ENCODE assay signal across 18 cellular contexts in the genomic region with DNA sequence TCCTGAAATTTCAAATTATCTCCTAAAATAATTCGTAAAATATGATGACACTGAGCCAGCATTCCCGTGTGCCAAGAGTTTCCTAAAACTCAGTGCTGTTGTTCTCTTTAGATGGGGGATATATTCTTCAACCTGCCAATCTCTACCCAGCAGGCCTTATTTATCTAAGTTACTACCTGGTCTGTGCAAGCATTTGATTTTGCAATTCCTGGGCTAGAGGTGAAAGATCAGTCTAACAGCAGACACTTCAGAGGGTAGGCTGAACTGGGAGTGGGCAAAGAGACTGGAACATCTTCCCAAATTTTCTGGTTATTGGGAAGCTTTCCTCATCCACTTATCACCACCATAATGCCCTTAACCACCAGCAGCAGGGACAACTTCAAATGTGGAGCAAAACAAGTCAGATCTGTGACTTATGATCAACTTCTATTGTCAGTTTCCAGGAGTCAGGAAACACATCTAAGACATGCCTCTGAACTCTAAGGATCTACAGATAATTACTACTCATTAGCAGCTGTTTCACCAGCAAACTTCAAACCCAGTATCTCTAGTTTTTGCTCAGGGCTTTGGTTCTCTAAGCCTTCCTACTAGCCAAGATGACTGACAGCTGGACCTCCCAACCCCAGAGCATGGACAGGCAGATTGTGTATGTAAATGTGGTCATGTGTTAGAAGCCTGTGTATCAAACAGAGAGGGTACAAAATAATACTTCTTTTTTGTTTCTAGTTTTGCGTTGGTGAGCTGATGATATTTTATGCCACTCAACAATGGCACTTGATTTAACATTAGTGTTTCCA. TPM values are rescaled to one million over a fixed set of nuclear protein-coding genes. Genes with fewer than 3 reads are reported as not detected.
DNase-seq lines count a peak whose midpoint lies in the region; ATAC-seq, FAIRE-seq and TF ChIP-seq lines count a peak whose summit lies in the region.
"Had no signal": no experiment of that assay in that cellular context is flagged by ENCODE, and none has a peak within 500 bp of the region (broad histone marks: within the 10 kb centered on the region; RNA-seq: fewer than 3 reads in every experiment).

No MANE protein-coding gene starts in this region.

- DNase-seq in HTR-8/SVneo (ENCODE audit: insufficient read length, low spot score) (no peak), K562 (ENCODE audit: extremely low read depth in 1 of 4, low spot score in 3 of 4) (no peak), HepG2 (ENCODE audit: low spot score) (peak; percentile 63), erythroblast (lab: John Stamatoyannopoulos, UW) (no peak)
- DNase-seq: 8988T; CD4-positive, alpha-beta memory T cell; DMS153; DMS79; GDM1; GOT3; H7 had no signal

- peak overlapping the region; percentile 29 for H2AFZ ChIP-seq in K562 (ENCODE audit: low read depth, low read length)
- no peak overlapping the region for H2AFZ ChIP-seq in HepG2 (ENCODE audit: low read length)

- H3K9me3 ChIP-seq in K562 (replicated peaks; ENCODE audit: control insufficient read depth, insufficient read depth, low read depth, low read length), result no peaks in the 10 kb centered on the region
- H3K9me3 ChIP-seq in HepG2 (ENCODE audit: low read length), result no peaks in the 10 kb centered on the region
- H3K9me3 ChIP-seq: BLaER1 had no signal

- POLR2A ChIA-PET in K562 (lab: Yijun Ruan, JAX) (interaction anchor here (2.0 kb wide), 1 partner anchor 10 kb away, joined by 8 read pairs; no protein-coding TSS in a partner anchor), HepG2 (lab: Yijun Ruan, JAX) (interaction anchor here (1.5 to 2.1 kb wide), 2 partner anchors 11 to 16 kb away, joined by 3 to 8 read pairs; no protein-coding TSS in a partner anchor)

- peaks cover 3% of the 10 kb centered on the region for H3K9me3 Mint-ChIP-seq in activated T-helper 17 cell treated with anti-CD3 and anti-CD28 coated beads, Interleukin-2, amount 50 U/mL, for 72 hours
- H3K9me3 Mint-ChIP-seq: CD4-positive, alpha-beta memory T cell had no signal

- H3K27ac ChIP-seq in K562 (ENCODE audit: extremely low read depth, low read depth, low read length), result no peak overlapping the region
- H3K27ac ChIP-seq in HepG2 (ENCODE audit: extremely low read length, insufficient read depth, low read length), result peak overlapping the region; percentile 24
- H3K27ac ChIP-seq: BLaER1 had no signal

- ATAC-seq in K562, result peak; percentile 51; the same call in 1 of the 3 replicates
- peak; percentile 92 for ATAC-seq in HepG2
- ATAC-seq in GM21526 (IDR thresholded peaks at IDR 0.05; ENCODE audit: low FRiP score, unreplicated experiment), result no peak
- no peak for ATAC-seq in GM18870 (IDR thresholded peaks at IDR 0.05; ENCODE audit: unreplicated experiment)
- ATAC-seq in activated T-helper 17 cell treated with anti-CD3 and anti-CD28 coated beads, Interleukin-2, amount 50 U/mL, for 72 hours (replicated peaks), result no peak
- ATAC-seq: HCT116 had no signal

- no peak for TF ChIP-seq CTCF in K562 (IDR thresholded peaks at IDR 0.05 in 2 of 3, conservative IDR thresholded peaks at IDR 0.05 in 1 of 3; ENCODE audit: insufficient read depth in 2 of 3, low read depth in 1 of 3, low read length in 3 of 3)
- TF ChIP-seq CTCF in HepG2 (CRISPR knock-in tag; IDR thresholded peaks at IDR 0.05), result no peak

- H3K36me3 ChIP-seq in K562 (ENCODE audit: control insufficient read depth, insufficient read depth, low read length) (no peaks in the 10 kb centered on the region), HepG2 (replicated peaks in 1 of 2; ENCODE audit: control insufficient read depth in 1 of 2, insufficient read depth in 2 of 2, low read length in 2 of 2) (no peaks in the 10 kb centered on the region; a peak in 1 of 5 replicates)
- H3K36me3 ChIP-seq: BLaER1 had no signal

- H3K4me2 ChIP-seq in K562 (ENCODE audit: insufficient read depth, low read length) (no peak overlapping the region), HepG2 (ENCODE audit: low read depth, low read length) (peak overlapping the region; percentile 69)
- H3K4me2 ChIP-seq: BLaER1 had no signal

- H3K27me3 Mint-ChIP-seq in activated T-helper 17 cell treated with anti-CD3 and anti-CD28 coated beads, Interleukin-2, amount 50 U/mL, for 72 hours, result peaks cover 36% of the 10 kb centered on the region

- in situ Hi-C loops in K562 (cut with MboI), result no loop called here
- in situ Hi-C loops in HepG2 (cut with HindIII; ENCODE audit: extremely low pct_ligation_motif_present, low pct_unique_long_range_greater_than_20kb), result no loop called here

- H3K9ac ChIP-seq in K562 (ENCODE audit: insufficient read depth in 1 of 2, low read depth in 2 of 2, low read length in 2 of 2), result no peak overlapping the region
- no peak overlapping the region for H3K9ac ChIP-seq in HepG2 (ENCODE audit: insufficient read depth, low read depth, low read length)
- H3K9ac ChIP-seq: BLaER1 had no signal

- TF ChIP-seq EP300 in K562 (IDR thresholded peaks at IDR 0.05; ENCODE audit: low read length) (no peak), HepG2 (IDR thresholded peaks at IDR 0.05; ENCODE audit: low read depth in 2 of 2, low read length in 2 of 2) (peak in 1 of 2 experiments; percentile 84; a peak in 2 of 4 replicates), HepG2 (CRISPR knock-in tag; IDR thresholded peaks at IDR 0.05; ENCODE audit: borderline replicate concordance) (no peak; the same call in 1 of the 2 replicates)

- CTCF ChIA-PET in K562 (lab: Yijun Ruan, JAX; ENCODE audit: low intra/inter-chr PET ratio), result no interaction called here
- CTCF ChIA-PET in HepG2 (lab: Yijun Ruan, JAX; ENCODE audit: low intra/inter-chr PET ratio, low total read pairs), result no interaction called here

- H4K20me1 ChIP-seq in K562 (replicated peaks; ENCODE audit: control insufficient read depth, insufficient read depth, low read length), result no peaks in the 10 kb centered on the region
- no peaks in the 10 kb centered on the region for H4K20me1 ChIP-seq in HepG2 (ENCODE audit: insufficient read depth, low read length)
- H4K20me1 ChIP-seq: BLaER1 had no signal

- H3K4me3 ChIP-seq in K562 (no peak overlapping the region), HepG2 (replicated peaks in 1 of 3; ENCODE audit: insufficient read depth in 1 of 3, low read depth in 2 of 3, low read length in 3 of 3) (peak overlapping the region in 2 of 3 experiments; percentile 23 to 28; a peak in 2 of 6 replicates)
- H3K4me3 ChIP-seq: BLaER1 had no signal

- H3K79me2 ChIP-seq in K562 (ENCODE audit: control insufficient read depth, insufficient read depth, low read length) (no peaks in the 10 kb centered on the region), HepG2 (ENCODE audit: insufficient read depth, low read length) (no peaks in the 10 kb centered on the region)

- H3K27ac Mint-ChIP-seq in activated T-helper 17 cell treated with anti-CD3 and anti-CD28 coated beads, Interleukin-2, amount 50 U/mL, for 72 hours, result no peak overlapping the region
- H3K27ac Mint-ChIP-seq: CD14-positive monocyte; CD4-positive, alpha-beta memory T cell had no signal

- 14% methylated on average over 3 of the region's 3 CpGs for WGBS in K562 (ENCODE audit: insufficient coverage, low coverage, missing lambda C conversion rate)
- 1% methylated on average over 3 of the region's 3 CpGs for WGBS in HepG2 (ENCODE audit: low lambda C conversion rate)

- intact Hi-C loops in K562 (cut with micrococcal nuclease), result no loop called here
- intact Hi-C loops in HepG2 (cut with micrococcal nuclease; ENCODE audit: unreplicated experiment), result loop anchor here (2.0 kb wide), 1 partner anchor 15 kb away; no protein-coding TSS in a partner anchor

- no peaks in the 10 kb centered on the region for H3K36me3 Mint-ChIP-seq in activated T-helper 17 cell treated with anti-CD3 and anti-CD28 coated beads, Interleukin-2, amount 50 U/mL, for 72 hours (ENCODE audit: low read depth)
- H3K36me3 Mint-ChIP-seq: CD14-positive monocyte; CD4-positive, alpha-beta memory T cell had no signal

- BruUV-seq in K562 (replicated peaks; lab: Mats Ljungman, UMichigan) (no TSS peak), HepG2 (replicated peaks; lab: Mats Ljungman, UMichigan) (no TSS peak)

- no peak for TF ChIP-seq POLR2A in K562 (conservative IDR thresholded peaks at IDR 0.05)
- no peak for TF ChIP-seq POLR2A in HepG2 (IDR thresholded peaks at IDR 0.05; ENCODE audit: insufficient read depth in 1 of 2, low read depth in 2 of 2, low read length in 2 of 2)
- TF ChIP-seq POLR2A in erythroblast (IDR thresholded peaks at IDR 0.05; ENCODE audit: low read length), result no peak

- H3K4me1 ChIP-seq in K562 (replicated peaks in 1 of 2; ENCODE audit: control insufficient read depth in 2 of 2, insufficient read depth in 2 of 2, low read length in 2 of 2) (no peaks in the 10 kb centered on the region), HepG2 (ENCODE audit: insufficient read depth, low read length) (peaks cover 61% of the 10 kb centered on the region)
- H3K4me1 ChIP-seq: BLaER1 had no signal

- peak; percentile 38 for FAIRE-seq in HTR-8/SVneo (lab: Jason Lieb, UNC)
- no peak for FAIRE-seq in K562 (lab: Jason Lieb, UNC)
- peak; percentile 26 for FAIRE-seq in HepG2 (lab: Jason Lieb, UNC)
- FAIRE-seq: GM19239 had no signal

- no peak for TF ChIP-seq RAD21 in K562 (CRISPR knock-in tag; conservative IDR thresholded peaks at IDR 0.05 in 1 of 2, IDR thresholded peaks at IDR 0.05 in 1 of 2)
- no peak for TF ChIP-seq RAD21 in HepG2 (CRISPR knock-in tag; IDR thresholded peaks at IDR 0.05)

- H3K4me1 Mint-ChIP-seq in activated T-helper 17 cell treated with anti-CD3 and anti-CD28 coated beads, Interleukin-2, amount 50 U/mL, for 72 hours, result no peaks in the 10 kb centered on the region
- H3K4me1 Mint-ChIP-seq: CD14-positive monocyte; CD4-positive, alpha-beta memory T cell had no signal

- H3K27me3 ChIP-seq in K562 (ENCODE audit: control insufficient read depth in 2 of 2, insufficient read depth in 2 of 2, low read length in 2 of 2) (no peaks in the 10 kb centered on the region), HepG2 (ENCODE audit: control insufficient read depth in 1 of 2, insufficient read depth in 2 of 2, low read length in 2 of 2) (no peaks in the 10 kb centered on the region)
- H3K27me3 ChIP-seq: BLaER1 had no signal

- H3K9me1 ChIP-seq in K562 (ENCODE audit: control insufficient read depth, insufficient read depth, low read length), result no peaks in the 10 kb centered on the region

- H3K4me3 Mint-ChIP-seq in activated T-helper 17 cell treated with anti-CD3 and anti-CD28 coated beads, Interleukin-2, amount 50 U/mL, for 72 hours, result no peak overlapping the region
- H3K4me3 Mint-ChIP-seq: CD14-positive monocyte; CD4-positive, alpha-beta memory T cell had no signal

RNA-seq across cellular contexts. Expression of a gene that starts 1.1 kb away (rescaled TPM):
- 1.2 and 1.3 TPM in 2 replicates for total RNA-seq in K562 (2011; cell fraction: chromatin; rRNA removed; ENCODE audit: low replicate concordance)
- 0.17 and 1.3 TPM in 2 replicates for total RNA-seq in K562 (2011; cell fraction: nucleolus; rRNA removed)
- total RNA-seq in K562 (2011; cell fraction: nucleoplasm; rRNA removed), result 0.66 and 1.8 TPM in 2 replicates
- total RNA-seq in K562 (2014; rRNA removed) (2.5 and 6.5 TPM in 2 replicates), K562 (2014; rRNA removed; fragmentation: Illumina TruSeq; extraction: Trizol) (5.5 and 6.5 TPM in 2 replicates), K562 (2015; rRNA removed; fragmentation: Illumina TruSeq; extraction: Trizol) (2.7 and 3.5 TPM in 2 replicates), K562 (2021) (7.6 and 11.8 TPM in 2 replicates), HepG2 (2016; rRNA removed; fragmentation: Illumina TruSeq; extraction: Trizol) (8.9 and 16.0 TPM in 2 replicates)
- polyA plus RNA-seq in K562 (2011; rRNA removed) (8.6 and 8.7 TPM in 2 replicates), K562 (2014; fragmentation: Illumina TruSeq; extraction: Trizol) (7.7 and 8.3 TPM in 2 replicates), K562 (2014; fragmentation: Nextera tagmentation; extraction: Ambion mirVana) (10 to 100 TPM in 1 of 2 experiments, 1 to 10 TPM in 1; 8.5 to 12.0 TPM), K562 (2014; rRNA removed) (8.4 and 11.0 TPM in 2 replicates), HepG2 (2011; rRNA removed) (14.8 and 17.9 TPM in 2 replicates)
- 0.54 and 4.2 TPM in 2 replicates for polyA plus RNA-seq in K562 (2011; cell fraction: cytosol; rRNA removed)
- 13.6 and 15.9 TPM in 2 replicates for polyA plus RNA-seq in K562 (2011; cell fraction: nucleus; rRNA removed)
- 4.9 and 5.0 TPM in 2 replicates for polyA plus RNA-seq in K562 (2012)
- 9.9 and 11.4 TPM in 2 replicates for polyA minus RNA-seq in K562 (2011; rRNA and poly(A)+ RNA removed)
- polyA minus RNA-seq in K562 (2011; cell fraction: cytosol; rRNA and poly(A)+ RNA removed), result 0.64 and 4.3 TPM in 2 replicates
- 1.2 and 1.8 TPM in 2 replicates for polyA minus RNA-seq in K562 (2011; cell fraction: nucleus; rRNA and poly(A)+ RNA removed)
- 1.1 and 1.7 TPM in 2 replicates for total RNA-seq in HepG2 (2016; cell fraction: cytosol; rRNA removed; fragmentation: Illumina TruSeq; extraction: Trizol; ENCODE audit: low read depth)
- total RNA-seq in HepG2 (2016; cell fraction: insoluble cytoplasmic fraction; rRNA removed; fragmentation: Illumina TruSeq; extraction: Trizol), result 8.2 and 13.2 TPM in 2 replicates
- total RNA-seq in HepG2 (2016; cell fraction: membrane; rRNA removed; fragmentation: Illumina TruSeq; extraction: Trizol), result 2.7 and 6.0 TPM in 2 replicates
- 12.5 and 13.1 TPM in 2 replicates for total RNA-seq in HepG2 (2016; cell fraction: nucleus; rRNA removed; fragmentation: Illumina TruSeq; extraction: Trizol)
- 10.0 and 11.0 TPM in 2 replicates for polyA plus RNA-seq in HepG2 (2011; cell fraction: cytosol; rRNA removed)
- 8.1 and 9.8 TPM in 2 replicates for polyA plus RNA-seq in HepG2 (2011; cell fraction: nucleus; rRNA removed)
- polyA plus RNA-seq in HepG2 (2012), result 4.6 TPM in 2 replicates
- 0.70 and 1.3 TPM in 2 replicates for polyA plus RNA-seq in HepG2 (2016; cell fraction: cytosol; fragmentation: Illumina TruSeq; extraction: Trizol; ENCODE audit: low read depth)
- polyA plus RNA-seq in HepG2 (2016; cell fraction: insoluble cytoplasmic fraction; fragmentation: Illumina TruSeq; extraction: Trizol; ENCODE audit: low read depth), result 3.4 and 6.6 TPM in 2 replicates
- 0.94 and 1.8 TPM in 2 replicates for polyA plus RNA-seq in HepG2 (2016; cell fraction: membrane; fragmentation: Illumina TruSeq; extraction: Trizol; ENCODE audit: low read depth)
- polyA plus RNA-seq in HepG2 (2016; cell fraction: nucleus; fragmentation: Illumina TruSeq; extraction: Trizol; ENCODE audit: insufficient read depth, low read depth), result 12.1 and 13.5 TPM in 2 replicates
- polyA minus RNA-seq in HepG2 (2011; rRNA and poly(A)+ RNA removed; ENCODE audit: low replicate concordance), result 2.8 and 27.5 TPM in 2 replicates
- 15.3 and 18.1 TPM in 2 replicates for polyA minus RNA-seq in HepG2 (2011; cell fraction: cytosol; rRNA and poly(A)+ RNA removed)
- polyA minus RNA-seq in HepG2 (2011; cell fraction: nucleus; rRNA and poly(A)+ RNA removed), result 15.1 and 15.3 TPM in 2 replicates
- total RNA-seq in activated T-helper 17 cell treated with anti-CD3 and anti-CD28 coated beads, Interleukin-2, amount 50 U/mL, for 72 hours, result 1 to 10 TPM; 2.9 to 3.1 TPM
- polyA plus RNA-seq: CD14-positive monocyte had no signal

Comparison
In these comparisons a context has a peak if more than half of its experiments do, and no peak if none do; other contexts are left out.
1. ATAC-seq: peak in K562 (single experiment) and HepG2 (single experiment); none in GM21526 (single experiment), GM18870 (single experiment) and activated T-helper 17 cell treated with anti-CD3 and anti-CD28 coated beads, Interleukin-2, amount 50 U/mL, for 72 hours (single experiment).